7 cellular contexts compared by ENCODE assay signal in genomic region chr9:129783516-129784361, GRCh38. TPM values are rescaled to one million over a fixed set of nuclear protein-coding genes. Genes with fewer than 3 reads are reported as not detected.
DNase-seq lines count a peak whose midpoint lies in the region; ATAC-seq, FAIRE-seq and TF ChIP-seq lines count a peak whose summit lies in the region.

No MANE protein-coding gene starts in this region.

- H3K4me3 ChIP-seq in GM12875 (ENCODE audit: low read depth, low read length), result no peak overlapping the region
- no peak overlapping the region for H3K4me3 ChIP-seq in astrocyte (ENCODE audit: insufficient read depth, low read depth, low read length)
- no peak overlapping the region for H3K4me3 ChIP-seq in small intestine (ENCODE audit: low read depth in 1 of 2, low read length in 2 of 2)

- H3K4me2 ChIP-seq in astrocyte (ENCODE audit: low read length), result no peak overlapping the region

- H3K27ac Mint-ChIP-seq in astrocyte (ENCODE audit: unreplicated experiment), result peak overlapping the region; percentile 11

- no peaks in the 10 kb centered on the region for H3K36me3 ChIP-seq in astrocyte (ENCODE audit: insufficient read depth, low read length)
- H3K36me3 ChIP-seq in small intestine (ENCODE audit: control insufficient read depth in 2 of 2, insufficient read depth in 2 of 2, low read length in 2 of 2), result no peaks in the 10 kb centered on the region

- ATAC-seq in GM18867 (IDR thresholded peaks at IDR 0.05; ENCODE audit: unreplicated experiment), result no peak

- peaks cover 2% of the 10 kb centered on the region for H3K36me3 Mint-ChIP-seq in astrocyte (ENCODE audit: low read depth, unreplicated experiment)

- FAIRE-seq in astrocyte (lab: Jason Lieb, UNC) (peak; percentile 73), small intestine (lab: Jason Lieb, UNC) (no peak)

- peaks cover 30% of the 10 kb centered on the region for H3K27me3 ChIP-seq in astrocyte (ENCODE audit: insufficient read depth, low read length)
- peaks cover 0 to 2% of the 10 kb centered on the region in 2 donors for H3K27me3 ChIP-seq in small intestine (ENCODE audit: control insufficient read depth in 2 of 2, insufficient read depth in 2 of 2, low read length in 2 of 2)

- no peak overlapping the region for H3K4me3 Mint-ChIP-seq in astrocyte (ENCODE audit: unreplicated experiment)

- H3K4me1 ChIP-seq in astrocyte (ENCODE audit: insufficient read depth, low read length) (no peaks in the 10 kb centered on the region), small intestine (ENCODE audit: control insufficient read depth in 2 of 2, insufficient read depth in 1 of 2, low read depth in 1 of 2, low read length in 1 of 2) (no peaks in the 10 kb centered on the region)

- TF ChIP-seq CTCF in GM12875 (IDR thresholded peaks at IDR 0.05; ENCODE audit: borderline replicate concordance, insufficient read depth, low read depth, low read length), result peak; percentile 81
- peak; percentile 86 for TF ChIP-seq CTCF in astrocyte (IDR thresholded peaks at IDR 0.05; ENCODE audit: insufficient read depth, low read depth, low read length)

- no peak overlapping the region for H3K9ac ChIP-seq in astrocyte (ENCODE audit: low read length)

- peaks cover 36% of the 10 kb centered on the region for H3K27me3 Mint-ChIP-seq in astrocyte (ENCODE audit: low read depth, unreplicated experiment)

- H3K79me2 ChIP-seq in astrocyte (ENCODE audit: insufficient read depth, low read length), result no peaks in the 10 kb centered on the region

- H3K27ac ChIP-seq in astrocyte (ENCODE audit: low read depth, low read length), result no peak overlapping the region
- H3K27ac ChIP-seq in small intestine (ENCODE audit: low read depth in 1 of 2, low read length in 1 of 2), result no peak overlapping the region

- H3K9me3 ChIP-seq in astrocyte (ENCODE audit: insufficient read depth, low read depth, low read length) (no peaks in the 10 kb centered on the region), small intestine (ENCODE audit: control insufficient read depth, low read depth) (no peaks in the 10 kb centered on the region)

- no peaks in the 10 kb centered on the region for H4K20me1 ChIP-seq in astrocyte (ENCODE audit: insufficient read depth, low read length)

- no peaks in the 10 kb centered on the region for H3K9me3 Mint-ChIP-seq in astrocyte (ENCODE audit: unreplicated experiment)

- H2AFZ ChIP-seq in astrocyte (ENCODE audit: low read depth, low read length), result no peak overlapping the region

- WGBS in small intestine, 3 donors, result 29 to 35% (median 33%) methylated on average over 14 of the region's 14 CpGs

- no peaks in the 10 kb centered on the region for H3K4me1 Mint-ChIP-seq in astrocyte (ENCODE audit: low read depth, unreplicated experiment)

- peak; percentile 25 for DNase-seq in NCI-H146 (lab: John Stamatoyannopoulos, UW)
- peak; percentile 55 for DNase-seq in T1000 (lab: John Stamatoyannopoulos, UW)
- peak; percentile 25 for DNase-seq in astrocyte (ENCODE audit: low read depth)
- peak; percentile 37 to 44 for DNase-seq in hippocampal formation (lab: John Stamatoyannopoulos, UW)
- peak; percentile 68 for DNase-seq in small intestine

RNA-seq across cellular contexts. Expression of gene TOR1B, which starts 19.2 kb away (rescaled TPM):
- 31.6 and 39.4 TPM in 2 replicates for total RNA-seq in astrocyte
- 10 to 100 TPM in 2 of 3 donors, 1 to 10 TPM in 1; 7.0 to 22.9 (median 12.1) TPM for polyA plus RNA-seq in small intestine

RNA-seq across cellular contexts. Expression of gene PTGES, which starts 30.9 kb away (rescaled TPM):
- total RNA-seq in astrocyte, result 1.2 and 2.5 TPM in 2 replicates
- 1 to 10 TPM in 2 of 3 donors, not detected in 1; 1.6 to 8.4 TPM for polyA plus RNA-seq in small intestine

RNA-seq across cellular contexts. Expression of gene TOR1A, which starts 40.2 kb away (rescaled TPM):
- total RNA-seq in astrocyte, result 65.3 and 67.4 TPM in 2 replicates
- 10 to 100 TPM; 16.3 to 29.4 (median 16.8) TPM for polyA plus RNA-seq in small intestine

RNA-seq across cellular contexts. Expression of gene C9orf78, which starts 51.3 kb away (rescaled TPM):
- 37.8 and 38.0 TPM in 2 replicates for total RNA-seq in astrocyte
- polyA plus RNA-seq in small intestine, result 10 to 100 TPM; 58.3 to 62.6 (median 60.5) TPM

RNA-seq across cellular contexts. Expression of gene USP20, which starts 51.5 kb away (rescaled TPM):
- total RNA-seq in astrocyte, result 24.1 and 24.9 TPM in 2 replicates
- 10 to 100 TPM; 16.9 to 47.0 (median 23.9) TPM for polyA plus RNA-seq in small intestine
